In genomic region chr7:159142204-159142603, GRCh38 we compare ENCODE assay signal across 22 cellular contexts. TPM values are rescaled to one million over a fixed set of nuclear protein-coding genes. Genes with fewer than 3 reads are reported as not detected.
A peak's percentile ranks its signal among the peaks of the same experiment; 100 is the strongest.
DNase-seq lines count a peak whose midpoint lies in the region; ATAC-seq and TF ChIP-seq lines count a peak whose summit lies in the region.
"Had no signal": no experiment of that assay in that cellular context is flagged by ENCODE, and none has a peak within 500 bp of the region (broad histone marks: within the 10 kb centered on the region; RNA-seq: fewer than 3 reads in every experiment).

No MANE protein-coding gene starts in this region.

- H3K27ac ChIP-seq in DND-41 (ENCODE audit: low read length), result peak overlapping the region; percentile 86
- H3K27ac ChIP-seq in HUES48 (ENCODE audit: low read depth, low read length), result peak overlapping the region; percentile 44
- no peak overlapping the region for H3K27ac ChIP-seq in iPS-18a (ENCODE audit: low read length)
- H3K27ac ChIP-seq in neural progenitor cell, result no peak overlapping the region
- H3K27ac ChIP-seq: BLaER1, GM23248, SJCRH30 had no signal

- DNase-seq in DND-41 (no peak), neural progenitor cell (ENCODE audit: low spot score) (no peak), NOMO-1 treated with DMSO at 0.1 percent for 48 hours (lab: John Stamatoyannopoulos, UW; ENCODE audit: unreplicated experiment) (no peak), SHP77 treated with DMSO at 0.1 percent for 48 hours (lab: John Stamatoyannopoulos, UW) (no peak), SIG-M5 treated with dmso at 0.1 percent for 504 hours (lab: John Stamatoyannopoulos, UW; ENCODE audit: unreplicated experiment) (no peak)
- DNase-seq: CD4-positive, alpha-beta memory T cell; DMS153; GF-D8; GM23248; KG1; NCI-H1417 treated with DMSO at 0.1 percent for 48 hours; NCI-H187 treated with DMSO at 0.1 percent for 48 hours; NCI-H2227 treated with DMSO at 0.1 percent for 48 hours; NCI-H510A treated with DMSO at 0.1 percent for 48 hours; NCI-H774; OCI-M1 had no signal

- peaks cover 32% of the 10 kb centered on the region for H3K27me3 Mint-ChIP-seq in neural progenitor cell (ENCODE audit: insufficient read depth, low read depth)

- no peak for ATAC-seq in DND-41 (ENCODE audit: insufficient read depth, low read depth)

- H3K9ac ChIP-seq in DND-41 (ENCODE audit: low read depth, low read length) (peak overlapping the region; percentile 95), HUES48 (ENCODE audit: low read depth, low read length) (no peak overlapping the region), iPS-18a (ENCODE audit: low read length) (no peak overlapping the region), neural progenitor cell (no peak overlapping the region)
- H3K9ac ChIP-seq: BLaER1, GM23248 had no signal

- H3K27me3 ChIP-seq in DND-41 (ENCODE audit: insufficient read depth, low read length, poor library complexity) (no peaks in the 10 kb centered on the region), HUES48 (ENCODE audit: control insufficient read depth, insufficient read depth, low read length) (peaks cover 45% of the 10 kb centered on the region), iPS-18a (ENCODE audit: control insufficient read depth, insufficient read depth, low read length) (peaks cover 46% of the 10 kb centered on the region), neural progenitor cell (peaks cover 51% of the 10 kb centered on the region)
- H3K27me3 ChIP-seq: SJCRH30 had no signal

- H3K4me3 ChIP-seq in DND-41 (ENCODE audit: low read depth in 1 of 2, low read length in 2 of 2) (peak overlapping the region in 1 of 2 experiments; percentile 74; a peak in 1 of 4 replicates), HUES48 (ENCODE audit: low read depth, low read length) (0 out of 2 replicates have a peak overlapping the region, but pooled peaks have one; percentile 12), iPS-18a (ENCODE audit: low read length) (peak overlapping the region; percentile 70), neural progenitor cell (no peak overlapping the region)
- H3K4me3 ChIP-seq: BLaER1, GM23248 had no signal

- peaks cover 4% of the 10 kb centered on the region; the same call in 1 of the 2 replicates for H4K20me1 ChIP-seq in DND-41 (ENCODE audit: insufficient read depth, low read length)
- H4K20me1 ChIP-seq in neural progenitor cell (ENCODE audit: low read depth), result peaks cover 10% of the 10 kb centered on the region

- H3K9me3 Mint-ChIP-seq in neural progenitor cell, result peaks cover 18% of the 10 kb centered on the region

- H3K9me3 ChIP-seq in DND-41 (ENCODE audit: insufficient read depth, low read length, severe bottlenecking) (no peaks in the 10 kb centered on the region), HUES48 (ENCODE audit: control insufficient read depth, insufficient read depth, low read length) (0 out of 2 replicates have a peak, but pooled peaks cover 4% of the 10 kb centered on the region), iPS-18a (ENCODE audit: control insufficient read depth, low read depth, low read length) (no peaks in the 10 kb centered on the region), neural progenitor cell (ENCODE audit: low read depth) (no peaks in the 10 kb centered on the region)
- H3K9me3 ChIP-seq: SJCRH30 had no signal

- TF ChIP-seq CTCF in DND-41 (IDR thresholded peaks at IDR 0.05; ENCODE audit: borderline replicate concordance, extremely low read depth, low read length, poor library complexity, severe bottlenecking), result no peak
- no peak for TF ChIP-seq CTCF in neural progenitor cell (IDR thresholded peaks at IDR 0.05)

- peaks cover 34% of the 10 kb centered on the region for H3K4me1 Mint-ChIP-seq in neural progenitor cell

- H3F3A ChIP-seq in neural progenitor cell (ENCODE audit: low read depth), result peaks cover 29% of the 10 kb centered on the region

- H3K4me1 ChIP-seq in DND-41 (ENCODE audit: insufficient read depth, low read length), result peaks cover 43% of the 10 kb centered on the region
- peaks cover 40% of the 10 kb centered on the region for H3K4me1 ChIP-seq in HUES48 (ENCODE audit: control insufficient read depth, insufficient read depth, low read length)
- H3K4me1 ChIP-seq in iPS-18a (ENCODE audit: control insufficient read depth, low read depth, low read length), result peaks cover 43% of the 10 kb centered on the region
- peaks cover 42% of the 10 kb centered on the region for H3K4me1 ChIP-seq in neural progenitor cell
- H3K4me1 ChIP-seq: SJCRH30 had no signal

- no peaks in the 10 kb centered on the region for H3K36me3 Mint-ChIP-seq in neural progenitor cell
- H3K36me3 Mint-ChIP-seq: CD4-positive, alpha-beta memory T cell had no signal

- no peak overlapping the region for H3K4me3 Mint-ChIP-seq in neural progenitor cell

- no peak overlapping the region for H3K27ac Mint-ChIP-seq in neural progenitor cell

- H3K79me2 ChIP-seq in DND-41 (ENCODE audit: insufficient read depth, low read length) (peaks cover 64% of the 10 kb centered on the region), neural progenitor cell (ENCODE audit: low read depth) (no peaks in the 10 kb centered on the region)

- peak overlapping the region; percentile 76; the same call in 1 of the 2 replicates for H3K4me2 ChIP-seq in DND-41 (ENCODE audit: insufficient read depth, low read length)
- peak overlapping the region; percentile 60 for H3K4me2 ChIP-seq in neural progenitor cell
- H3K4me2 ChIP-seq: BLaER1 had no signal

- peaks cover 56% of the 10 kb centered on the region for H3K36me3 ChIP-seq in DND-41 (ENCODE audit: insufficient read depth, low read length)
- H3K36me3 ChIP-seq in HUES48 (ENCODE audit: control insufficient read depth, insufficient read depth, low read length), result peaks cover 6% of the 10 kb centered on the region
- H3K36me3 ChIP-seq in iPS-18a (ENCODE audit: control insufficient read depth, low read depth, low read length), result no peaks in the 10 kb centered on the region
- H3K36me3 ChIP-seq in neural progenitor cell, result no peaks in the 10 kb centered on the region
- H3K36me3 ChIP-seq: BLaER1, SJCRH30 had no signal

- H2AFZ ChIP-seq in DND-41 (ENCODE audit: low read depth, low read length) (no peak overlapping the region), neural progenitor cell (replicated peaks) (no peak overlapping the region)
- H2AFZ ChIP-seq: GM23248 had no signal

RNA-seq across cellular contexts. Expression of gene VIPR2, which starts 2.5 kb away (rescaled TPM):
- total RNA-seq in neural progenitor cell (ENCODE audit: low replicate concordance), result 0.92 and 3.1 TPM in 2 replicates
- total RNA-seq: A673, GM23248, RPMI7951 had no signal

Comparison
In these comparisons a context has a peak if more than half of its experiments do, and no peak if none do; other contexts are left out.
1. H3K27ac ChIP-seq: peak in DND-41 (single experiment) and HUES48 (single experiment); none in iPS-18a (single experiment) and neural progenitor cell (single experiment).